ENCODE assay signal across 21 cellular contexts in the genomic region with DNA sequence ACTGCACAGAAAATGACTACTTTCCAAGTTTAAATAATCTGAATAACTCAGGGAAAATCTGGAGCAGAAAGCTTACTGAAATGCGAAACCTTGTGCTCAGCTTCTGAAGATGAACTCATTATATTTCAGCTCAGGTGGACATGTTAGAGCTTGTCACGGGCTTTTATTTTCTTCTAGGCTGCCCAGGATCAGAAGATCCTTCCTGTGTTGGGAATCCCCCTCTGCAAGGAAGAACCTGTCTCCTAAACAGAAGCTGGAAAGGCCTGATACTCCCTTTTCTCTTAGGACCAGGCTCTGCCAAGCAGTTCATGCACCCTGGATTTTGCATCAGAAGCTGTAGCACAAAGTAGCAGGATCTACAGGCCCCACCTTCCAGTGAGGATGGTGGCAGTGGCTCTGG. TPM values are rescaled to one million over a fixed set of nuclear protein-coding genes. Genes with fewer than 3 reads are reported as not detected.
DNase-seq lines count a peak whose midpoint lies in the region; ATAC-seq, FAIRE-seq and TF ChIP-seq lines count a peak whose summit lies in the region.
"Had no signal": no experiment of that assay in that cellular context is flagged by ENCODE, and none has a peak within 500 bp of the region (broad histone marks: within the 10 kb centered on the region; RNA-seq: fewer than 3 reads in every experiment).

No MANE protein-coding gene starts in this region.

- H2BK15ac ChIP-seq in H9 (ENCODE audit: low read depth, low read length) (no peak overlapping the region), IMR-90 (ENCODE audit: low read depth, low read length) (peak overlapping the region; percentile 6; the same call in 1 of the 3 replicates)

- peak overlapping the region; percentile 85 for H2AFZ ChIP-seq in H9 (ENCODE audit: low read length)
- H2AFZ ChIP-seq in IMR-90 (replicated peaks; ENCODE audit: low read length, poor library complexity): peak overlapping the region; percentile 48
- peak overlapping the region; percentile 28 for H2AFZ ChIP-seq in GM12878 (ENCODE audit: control insufficient read depth, low read depth, low read length)
- H2AFZ ChIP-seq in neural progenitor cell (replicated peaks): peak overlapping the region; percentile 96

- H3K79me1 ChIP-seq in H9 (ENCODE audit: insufficient read depth, low read depth, low read length, poor library complexity, severe bottlenecking): no peaks in the 10 kb centered on the region
- no peaks in the 10 kb centered on the region for H3K79me1 ChIP-seq in IMR-90 (ENCODE audit: low read depth in 1 of 2, low read length in 2 of 2)

- H3K79me2 ChIP-seq in H9 (ENCODE audit: insufficient read depth, low read length) (no peaks in the 10 kb centered on the region), GM12878 (ENCODE audit: control insufficient read depth, insufficient read depth, low read length) (no peaks in the 10 kb centered on the region), neural progenitor cell (ENCODE audit: low read depth) (no peaks in the 10 kb centered on the region)

- H3K27me3 Mint-ChIP-seq in H9 (ENCODE audit: low read depth): no peaks in the 10 kb centered on the region; the same call in none of the 2 replicates
- peaks cover 5% of the 10 kb centered on the region for H3K27me3 Mint-ChIP-seq in neural progenitor cell (ENCODE audit: insufficient read depth, low read depth)

- intact Hi-C loops in IMR-90 (cut with micrococcal nuclease) (no loop called here), GM12878 (cut with micrococcal nuclease; ENCODE audit: unreplicated experiment) (no loop called here), thyroid gland (cut with DNase I) (no loop called here)

- H3K9me3 ChIP-seq in H9 (ENCODE audit: control insufficient read depth, low read depth, low read length) (no peaks in the 10 kb centered on the region), IMR-90 (ENCODE audit: control insufficient read depth, insufficient read depth, low read length) (no peaks in the 10 kb centered on the region), GM12878 (replicated peaks; ENCODE audit: control insufficient read depth, insufficient read depth, low read length) (no peaks in the 10 kb centered on the region), neural progenitor cell (ENCODE audit: low read depth) (no peaks in the 10 kb centered on the region), thyroid gland (no peaks in the 10 kb centered on the region)
- H3K9me3 ChIP-seq: BE2C, lower lobe of right lung, SJSA1 had no signal

- in situ Hi-C loops in IMR-90 (cut with MboI; ENCODE audit: low sequenced_read_pairs): no loop called here
- in situ Hi-C loops in GM12878 (cut with MboI): no loop called here

- no peak overlapping the region for H3K4me3 ChIP-seq in IMR-90 (ENCODE audit: insufficient read depth, low read depth, low read length)
- no peak overlapping the region for H3K4me3 ChIP-seq in GM12878
- no peak overlapping the region for H3K4me3 ChIP-seq in neural progenitor cell
- no peak overlapping the region for H3K4me3 ChIP-seq in thyroid gland (replicated peaks in 1 of 3)
- H3K4me3 ChIP-seq: lower lobe of right lung, SJSA1, skin epidermis had no signal

- TF ChIP-seq POLR2A in IMR-90 (IDR thresholded peaks at IDR 0.05; ENCODE audit: low read depth, low read length) (no peak), GM12878 (IDR thresholded peaks at IDR 0.05; ENCODE audit: low read depth, low read length) (no peak), thyroid gland (IDR thresholded peaks at IDR 0.05) (no peak)

- H2AK9ac ChIP-seq in IMR-90 (replicated peaks; ENCODE audit: low read depth, low read length, poor library complexity): no peak overlapping the region

- H3K9ac ChIP-seq in H9 (ENCODE audit: extremely low read depth, insufficient read length, low read length): no peak overlapping the region
- no peak overlapping the region for H3K9ac ChIP-seq in IMR-90 (ENCODE audit: low read depth, low read length)
- no peak overlapping the region for H3K9ac ChIP-seq in GM12878 (ENCODE audit: control insufficient read depth, insufficient read depth, low read length)
- H3K9ac ChIP-seq in neural progenitor cell: no peak overlapping the region

- RAD21 ChIA-PET in GM12878 (lab: Charles Lee; ENCODE audit: unreplicated experiment): interaction anchor here (1.2 to 1.5 kb wide), 3 partner anchors 39 to 136 kb away, joined by 3 to 8 read pairs (median 3); no protein-coding TSS in a partner anchor

- no peak for TF ChIP-seq RAD21 in IMR-90 (IDR thresholded peaks at IDR 0.05; ENCODE audit: low read length)
- TF ChIP-seq RAD21 in GM12878 (IDR thresholded peaks at IDR 0.05; ENCODE audit: insufficient read depth, low read depth, low read length): no peak

- no peak overlapping the region for H2AK5ac ChIP-seq in H9 (ENCODE audit: insufficient read length, low read length)
- no peak overlapping the region; the same call in 1 of the 2 replicates for H2AK5ac ChIP-seq in IMR-90 (ENCODE audit: low read depth, low read length)

- no peak for ATAC-seq in IMR-90 (ENCODE audit: low read depth)
- ATAC-seq in GM12878: no peak; the same call in 2 of the 3 replicates
- ATAC-seq: activated T-cell treated with anti-CD3 and anti-CD28 coated beads, Interleukin-2, amount 50 U/mL, for 72 hours; lower lobe of right lung had no signal

- TF ChIP-seq CTCF in H9 (conservative IDR thresholded peaks at IDR 0.05): no peak
- no peak for TF ChIP-seq CTCF in IMR-90 (conservative IDR thresholded peaks at IDR 0.05; ENCODE audit: low read depth, low read length)
- TF ChIP-seq CTCF in GM12878 (IDR thresholded peaks at IDR 0.05 in 2 of 3, conservative IDR thresholded peaks at IDR 0.05 in 1 of 3; ENCODE audit: control insufficient read depth in 2 of 3, extremely low read depth in 1 of 3, insufficient read depth in 1 of 3, low read depth in 3 of 3, low read length in 3 of 3): no peak
- no peak for TF ChIP-seq CTCF in neural progenitor cell (IDR thresholded peaks at IDR 0.05)
- no peak for TF ChIP-seq CTCF in thyroid gland (IDR thresholded peaks at IDR 0.05)

- POLR2A ChIA-PET in IMR-90 (lab: Charles Lee; ENCODE audit: unreplicated experiment) (interaction anchor here (0.5 kb wide), 1 partner anchor 1244 kb away, joined by 7 read pairs; no protein-coding TSS in a partner anchor), GM12878 (lab: Charles Lee) (no interaction called here)

- H2BK120ac ChIP-seq in H9 (ENCODE audit: low read depth, low read length, poor library complexity, severe bottlenecking) (no peak overlapping the region), IMR-90 (ENCODE audit: low read depth, low read length) (peak overlapping the region; percentile 78)

- SMC1A ChIA-PET in GM12878 (lab: Charles Lee; ENCODE audit: uncharacterized antibody, unreplicated experiment): interaction anchor here (1.0 to 2.8 kb wide), 9 partner anchors 9 to 136 kb away, joined by 3 to 20 read pairs (median 3); no protein-coding TSS in a partner anchor

- H3K36me3 Mint-ChIP-seq in H9 (ENCODE audit: insufficient read depth in 1 of 3, low read depth in 3 of 3): no peaks in the 10 kb centered on the region
- no peaks in the 10 kb centered on the region for H3K36me3 Mint-ChIP-seq in neural progenitor cell
- H3K36me3 Mint-ChIP-seq: activated naive CD8-positive, alpha-beta T cell had no signal

- H3K4me3 Mint-ChIP-seq in H9 (no peak overlapping the region), neural progenitor cell (no peak overlapping the region)
- H3K4me3 Mint-ChIP-seq: activated naive CD8-positive, alpha-beta T cell; activated T-cell treated with anti-CD3 and anti-CD28 coated beads, Interleukin-2, amount 50 U/mL, for 72 hours had no signal

- no CpG with 5 or more reads among the region's 2 CpGs for WGBS in H9 (ENCODE audit: extremely low coverage, insufficient read length, low lambda C conversion rate)
- 100% methylated on average over 1 of the region's 2 CpGs; no CpG with 5 or more reads in 1 of the 2 experiments for WGBS in IMR-90 (ENCODE audit: extremely low coverage in 2 of 2, insufficient read length in 1 of 2), 2 experiments
- 45% methylated on average over 2 of the region's 2 CpGs for WGBS in GM12878 (ENCODE audit: insufficient coverage, insufficient replicate concordance, low lambda C conversion rate, missing lambda C conversion rate)
- 81 to 92% methylated on average over 2 of the region's 2 CpGs for WGBS in thyroid gland, 2 donors

- H3K4me1 ChIP-seq in H9 (ENCODE audit: insufficient read depth, low read length) (peaks cover 15% of the 10 kb centered on the region; the same call in 1 of the 2 replicates), IMR-90 (ENCODE audit: control insufficient read depth, insufficient read depth, low read length) (peaks cover 21% of the 10 kb centered on the region), GM12878 (ENCODE audit: control insufficient read depth, insufficient read depth, low read length) (no peaks in the 10 kb centered on the region), neural progenitor cell (peaks cover 64% of the 10 kb centered on the region), thyroid gland (no peaks in the 10 kb centered on the region)
- H3K4me1 ChIP-seq: BE2C had no signal

- H3T11ph ChIP-seq in H9 (ENCODE audit: low read length): no peak overlapping the region

- H3K4me1 Mint-ChIP-seq in H9: peaks cover 64 to 69% of the 10 kb centered on the region in 2 experiments
- peaks cover 38% of the 10 kb centered on the region for H3K4me1 Mint-ChIP-seq in neural progenitor cell

- H3K27ac Mint-ChIP-seq in H9 (peak overlapping the region; percentile 42 to 76 (median 73); a peak in 3 of 7 replicates), neural progenitor cell (no peak overlapping the region)
- H3K27ac Mint-ChIP-seq: activated naive CD8-positive, alpha-beta T cell; activated T-cell treated with anti-CD3 and anti-CD28 coated beads, Interleukin-2, amount 50 U/mL, for 72 hours had no signal

- H4K20me1 ChIP-seq in H9 (ENCODE audit: control insufficient read depth, insufficient read depth, insufficient read length): no peaks in the 10 kb centered on the region
- H4K20me1 ChIP-seq in IMR-90 (ENCODE audit: insufficient read depth, low read length): no peaks in the 10 kb centered on the region
- no peaks in the 10 kb centered on the region for H4K20me1 ChIP-seq in GM12878 (ENCODE audit: control insufficient read depth, insufficient read depth)
- no peaks in the 10 kb centered on the region for H4K20me1 ChIP-seq in neural progenitor cell (ENCODE audit: low read depth)

- dilution Hi-C loops in IMR-90 (cut with HindIII; ENCODE audit: low sequenced_read_pairs, unreplicated experiment): no loop called here

- H2BK20ac ChIP-seq in H9 (ENCODE audit: low read depth, low read length, poor library complexity, severe bottlenecking) (no peak overlapping the region), IMR-90 (ENCODE audit: low read depth, low read length) (peak overlapping the region; percentile 48; the same call in 1 of the 2 replicates)

- CTCF ChIA-PET in IMR-90 (lab: Yijun Ruan, JAX): interaction anchor here (0.6 to 1.3 kb wide), 3 partner anchors 84 to 158 kb away, joined by 3 to 8 read pairs (median 3); no protein-coding TSS in a partner anchor
- CTCF ChIA-PET in GM12878 (lab: Yijun Ruan, JAX): interaction anchor here (0.8 to 9.5 kb wide), 9 partner anchors 15 to 219 kb away, joined by 3 to 216 read pairs (median 4); no protein-coding TSS in a partner anchor

- no peak overlapping the region for H2BK12ac ChIP-seq in H9 (ENCODE audit: insufficient read length, low read depth, low read length)

- TF ChIP-seq EP300 in GM12878 (IDR thresholded peaks at IDR 0.05; ENCODE audit: borderline replicate concordance in 1 of 2, control insufficient read depth in 1 of 2, low read depth in 2 of 2, low read length in 2 of 2): no peak

- no peak overlapping the region for H3K4me2 ChIP-seq in H9 (ENCODE audit: insufficient read depth, insufficient read length, low read length)
- H3K4me2 ChIP-seq in IMR-90 (ENCODE audit: low read depth, low read length): peak overlapping the region; percentile 8; the same call in 1 of the 2 replicates
- no peak overlapping the region; the same call in 1 of the 2 replicates for H3K4me2 ChIP-seq in GM12878 (ENCODE audit: control insufficient read depth, insufficient read depth)
- no peak overlapping the region for H3K4me2 ChIP-seq in neural progenitor cell

- FAIRE-seq in GM12878 (lab: Jason Lieb, UNC): no peak

- H3K23me2 ChIP-seq in H9 (ENCODE audit: insufficient read length, low read depth, low read length, poor library complexity, severe bottlenecking): no peaks in the 10 kb centered on the region

- H3K9me3 Mint-ChIP-seq in H9: no peaks in the 10 kb centered on the region; a peak in 1 of 5 replicates
- H3K9me3 Mint-ChIP-seq in neural progenitor cell: no peaks in the 10 kb centered on the region
- H3K9me3 Mint-ChIP-seq: activated T-cell treated with anti-CD3 and anti-CD28 coated beads, Interleukin-2, amount 50 U/mL, for 72 hours had no signal

- no peak for DNase-seq in H9
- no peak for DNase-seq in IMR-90
- DNase-seq in GM12878 (ENCODE audit: low read depth, low spot score): no peak
- DNase-seq in neural progenitor cell (ENCODE audit: low spot score): no peak
- DNase-seq in Kasumi-1 (lab: John Stamatoyannopoulos, UW): no peak
- no peak for DNase-seq in RPMI8226
- no peak for DNase-seq in thyroid gland
- DNase-seq: activated CD4-positive, CD25-positive, alpha-beta regulatory T cell; activated T-cell treated with anti-CD3 and anti-CD28 coated beads, Interleukin-2, amount 50 U/mL, for 72 hours; BE2C; dermis blood vessel endothelial cell; HCEC 1CT; KBM-7; lower lobe of right lung; NCI-H1048; NCI-H226; posterior cingulate gyrus; stimulated activated CD4-positive, alpha-beta T cell treated with anti-CD3 and anti-CD28 coated beads, Interleukin-4, amount 100 ng/mL, for 1 hour had no signal

- H2BK5ac ChIP-seq in H9 (ENCODE audit: insufficient read length, low read length): no peak overlapping the region
- H2BK5ac ChIP-seq in IMR-90 (ENCODE audit: low read depth, low read length, poor library complexity, severe bottlenecking): peak overlapping the region; percentile 36

- H3K27me3 ChIP-seq in H9 (ENCODE audit: insufficient read depth, low read length): no peaks in the 10 kb centered on the region
- H3K27me3 ChIP-seq in IMR-90 (ENCODE audit: control insufficient read depth, insufficient read depth, low read length): no peaks in the 10 kb centered on the region
- H3K27me3 ChIP-seq in GM12878 (replicated peaks in 1 of 2; ENCODE audit: control insufficient read depth in 2 of 2, insufficient read depth in 2 of 2, low read length in 1 of 2): no peaks in the 10 kb centered on the region
- H3K27me3 ChIP-seq in neural progenitor cell: no peaks in the 10 kb centered on the region
- no peaks in the 10 kb centered on the region for H3K27me3 ChIP-seq in thyroid gland
- H3K27me3 ChIP-seq: BE2C, SJSA1 had no signal

- H3K27ac ChIP-seq in H9 (ENCODE audit: insufficient read length, low read depth, low read length): no peak overlapping the region
- H3K27ac ChIP-seq in IMR-90 (ENCODE audit: insufficient read depth, low read length): peak overlapping the region; percentile 10; the same call in 1 of the 2 replicates
- H3K27ac ChIP-seq in GM12878 (ENCODE audit: control insufficient read depth, insufficient read depth): no peak overlapping the region
- H3K27ac ChIP-seq in neural progenitor cell: peak overlapping the region; percentile 25
- no peak overlapping the region for H3K27ac ChIP-seq in thyroid gland
- H3K27ac ChIP-seq: lower lobe of right lung, SJSA1 had no signal

- H3K56ac ChIP-seq in H9 (ENCODE audit: insufficient read length, low read depth, low read length): no peak overlapping the region
- H3K56ac ChIP-seq in IMR-90 (ENCODE audit: extremely low read depth, insufficient read depth, low read length): no peak overlapping the region

- no peak overlapping the region for H3K23ac ChIP-seq in H9 (ENCODE audit: insufficient read length, low read depth, low read length)
- 0 out of 2 replicates have a peak overlapping the region, but pooled peaks have one; percentile 23 for H3K23ac ChIP-seq in IMR-90 (ENCODE audit: low read depth, low read length)

- H4K91ac ChIP-seq in H9 (ENCODE audit: insufficient read length, low read depth, low read length) (no peak overlapping the region), IMR-90 (ENCODE audit: insufficient read depth, low read depth, low read length) (peak overlapping the region; percentile 50; the same call in 1 of the 2 replicates)

- H3K9me1 ChIP-seq in IMR-90 (ENCODE audit: insufficient read depth, low read length): peaks cover 10% of the 10 kb centered on the region

- H3K14ac ChIP-seq in H9 (ENCODE audit: insufficient read depth, low read length) (no peak overlapping the region), IMR-90 (replicated peaks; ENCODE audit: low read depth, low read length) (peak overlapping the region; percentile 2; the same call in 1 of the 2 replicates)

- no peak overlapping the region for H3K4ac ChIP-seq in H9 (ENCODE audit: low read depth, low read length)
- peak overlapping the region; percentile 19; the same call in 1 of the 2 replicates for H3K4ac ChIP-seq in IMR-90 (ENCODE audit: low read depth, low read length)

- H3K18ac ChIP-seq in H9 (ENCODE audit: insufficient read length, low read depth, low read length): no peak overlapping the region
- peak overlapping the region; percentile 87 for H3K18ac ChIP-seq in IMR-90 (ENCODE audit: low read depth, low read length)

- H3K36me3 ChIP-seq in IMR-90 (ENCODE audit: control insufficient read depth, insufficient read depth, low read length) (no peaks in the 10 kb centered on the region), GM12878 (ENCODE audit: control insufficient read depth in 2 of 2, insufficient read depth in 2 of 2, low read length in 1 of 2) (no peaks in the 10 kb centered on the region), neural progenitor cell (no peaks in the 10 kb centered on the region), thyroid gland (no peaks in the 10 kb centered on the region)
- H3K36me3 ChIP-seq: BE2C, lower lobe of right lung, SJSA1 had no signal

- BruUV-seq in IMR-90 (replicated peaks; lab: Mats Ljungman, UMichigan) (no TSS peak), GM12878 (replicated peaks; lab: Mats Ljungman, UMichigan) (no TSS peak)

- H4K8ac ChIP-seq in H9 (replicated peaks; ENCODE audit: insufficient read length, low read depth, low read length) (no peak overlapping the region), IMR-90 (ENCODE audit: low read depth in 2 of 2, low read length in 2 of 2) (peak overlapping the region in 1 of 2 experiments; percentile 50; a peak in 2 of 4 replicates)

- H3F3A ChIP-seq in neural progenitor cell (ENCODE audit: low read depth): peaks cover 19% of the 10 kb centered on the region

- H4K5ac ChIP-seq in H9 (ENCODE audit: insufficient read length, low read depth, low read length) (no peak overlapping the region), IMR-90 (ENCODE audit: low read depth, low read length) (peak overlapping the region; percentile 89)

RNA-seq across cellular contexts. Expression of gene SLC2A12, which starts 5.1 kb away (rescaled TPM):
- total RNA-seq in H9 (2021) (1.7 and 2.0 TPM in 2 replicates), IMR-90 (2012; rRNA removed) (11.5 and 12.5 TPM in 2 replicates), GM12878 (2014; rRNA removed) (not detected in 2 replicates), GM12878 (2014; rRNA removed; fragmentation: Illumina TruSeq; extraction: Trizol) (not detected in 2 replicates), GM12878 (2021) (0.05 TPM in 1 of 2 replicates, not detected in the other), neural progenitor cell (ENCODE audit: low replicate concordance) (26.0 and 29.2 TPM in 2 replicates), thyroid gland (under 1 TPM; 0.56 to 0.94 (median 0.65) TPM)
- polyA plus RNA-seq in IMR-90 (2012; rRNA removed) (4.8 and 5.8 TPM in 2 replicates), GM12878 (2011; rRNA removed) (0.10 and 0.12 TPM in 2 replicates), GM12878 (2014; fragmentation: Illumina TruSeq; extraction: Trizol) (0.01 TPM in 1 of 2 replicates, not detected in the other), GM12878 (2014; fragmentation: Nextera tagmentation; extraction: Ambion mirVana) (not detected), GM12878 (2014; rRNA removed) (0.04 TPM in 1 of 2 replicates, not detected in the other), GM12878 (2016; fragmentation: Nextera tagmentation; extraction: Ambion mirVana) (not detected)
- polyA plus RNA-seq in IMR-90 (2012; cell fraction: cytosol; rRNA removed): 1.6 and 2.4 TPM in 2 replicates
- 0.59 and 3.6 TPM in 2 replicates for polyA plus RNA-seq in IMR-90 (2012; cell fraction: nucleus; rRNA removed; ENCODE audit: low replicate concordance)
- 0.12 and 0.21 TPM in 2 replicates for total RNA-seq in GM12878 (2013; cell fraction: nucleolus; rRNA removed)
- 0.05 TPM for polyA plus RNA-seq in GM12878 (2011; ENCODE audit: low read depth)
- polyA plus RNA-seq in GM12878 (2011; cell fraction: cytosol; rRNA removed): 0.07 TPM in 2 replicates
- polyA plus RNA-seq in GM12878 (2011; cell fraction: nucleus; rRNA removed): 0.07 TPM in 2 replicates
- polyA plus RNA-seq in GM12878 (2012): 0.05 and 0.07 TPM in 2 replicates
- polyA minus RNA-seq in GM12878 (2011; rRNA and poly(A)+ RNA removed): 0.22 and 0.41 TPM in 2 replicates
- not detected in 2 replicates for polyA minus RNA-seq in GM12878 (2011; cell fraction: cytosol; rRNA and poly(A)+ RNA removed)
- 0.10 and 0.12 TPM in 2 replicates for polyA minus RNA-seq in GM12878 (2011; cell fraction: nucleus; rRNA and poly(A)+ RNA removed)

Comparison
In these comparisons a context has a peak if more than half of its experiments do, and no peak if none do; other contexts are left out.
1. H2AFZ ChIP-seq: peak in every context shown above with its lines; median percentile 96 in neural progenitor cell; 85 in H9; 48 in IMR-90; 28 in GM12878.
2. H3K27ac ChIP-seq: peak in IMR-90 (single experiment) and neural progenitor cell (single experiment); none in H9 (single experiment), GM12878 (single experiment) and thyroid gland (0 of 3).